1 cellular context compared by ENCODE assay signal in the genomic region with DNA sequence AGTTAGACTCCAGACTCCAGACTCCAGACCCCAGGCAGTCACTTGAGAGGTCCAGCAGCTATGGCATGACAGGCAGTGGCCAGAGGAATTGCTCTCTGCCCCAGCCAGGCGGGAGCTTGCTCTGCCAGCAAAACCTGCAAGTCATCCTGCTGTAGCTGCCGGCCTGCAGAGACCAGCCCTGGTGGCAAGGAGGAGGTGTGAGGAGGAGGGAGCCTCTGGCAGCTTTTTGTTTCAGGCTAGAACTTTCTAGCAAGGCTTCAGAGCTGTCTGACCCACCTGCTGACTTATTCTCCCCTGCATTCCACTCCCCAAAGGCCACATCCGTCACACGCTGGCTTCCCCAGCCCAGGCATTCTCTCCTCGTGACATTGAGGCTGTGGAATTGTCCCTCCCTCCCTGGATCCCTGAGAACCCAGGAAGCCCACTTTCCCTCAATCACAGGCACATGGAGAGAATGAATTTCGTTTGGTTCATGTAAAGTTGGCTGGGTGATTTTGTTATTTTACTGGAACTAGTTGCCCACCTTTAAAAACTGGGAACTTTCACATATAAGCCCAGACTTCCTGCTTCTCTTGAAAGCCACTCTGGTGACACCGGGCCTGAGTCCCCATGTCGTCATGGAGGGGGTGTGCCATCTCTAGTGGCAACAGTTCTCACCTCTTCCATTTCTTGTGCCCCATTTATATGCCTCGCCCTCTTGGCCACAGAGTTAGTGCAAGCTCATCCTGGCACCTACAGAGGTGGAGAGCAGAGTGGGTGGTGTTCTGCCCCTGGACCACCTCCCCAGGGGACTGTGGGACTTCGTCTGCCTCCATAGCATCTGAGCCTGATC.
A peak's percentile ranks its signal among the peaks of the same experiment; 100 is the strongest.
TF ChIP-seq lines count a peak whose summit lies in the region.

No MANE protein-coding gene starts in this region.

TF ChIP-seq in K562, 482 proteins besides CTCF, POLR2A, EP300 and RAD21 (continued from another document and continues in another):
- TF ChIP-seq ZBTB11 (CRISPR knock-in tag; IDR thresholded peaks at IDR 0.05) (peak in 1 of 3 experiments; percentile 18; a peak in 1 of 6 replicates), HDAC3 (IDR thresholded peaks at IDR 0.05; ENCODE audit: borderline replicate concordance, partially characterized antibody) (no peak), RBM22 (IDR thresholded peaks at IDR 0.05; ENCODE audit: low read depth, low read length, poor library complexity, severe bottlenecking) (no peak), HSF4 (CRISPR knock-in tag; IDR thresholded peaks at IDR 0.05; ENCODE audit: borderline replicate concordance) (no peak), POLR2AphosphoS5 (IDR thresholded peaks at IDR 0.05; ENCODE audit: control insufficient read depth, insufficient read depth, low read depth, low read length) (no peak), L3MBTL2 (IDR thresholded peaks at IDR 0.05) (peak; percentile 95), ZZZ3 (IDR thresholded peaks at IDR 0.05) (no peak), ZNF778 (CRISPR knock-in tag; IDR thresholded peaks at IDR 0.05) (no peak), CREB3L1 (IDR thresholded peaks at IDR 0.05; ENCODE audit: borderline replicate concordance, low read depth) (peak; percentile 47; the same call in 1 of the 2 replicates), PHF21A (IDR thresholded peaks at IDR 0.05; ENCODE audit: borderline replicate concordance, low read depth) (no peak), YY1 (IDR thresholded peaks at IDR 0.05; ENCODE audit: borderline replicate concordance in 1 of 3, control insufficient read depth in 1 of 3, extremely low read depth in 1 of 3, insufficient read depth in 3 of 3, insufficient read length in 1 of 3, insufficient replicate concordance in 2 of 3, low read depth in 1 of 3, low read length in 2 of 3) (no peak), KAT7 (CRISPR knock-in tag; IDR thresholded peaks at IDR 0.05; ENCODE audit: borderline replicate concordance) (no peak), ETS1 (conservative IDR thresholded peaks at IDR 0.05; ENCODE audit: control insufficient read depth, low read depth, low read length) (no peak), MLLT1 (IDR thresholded peaks at IDR 0.05) (no peak), SNIP1 (IDR thresholded peaks at IDR 0.05; ENCODE audit: low read depth) (no peak), FOXA3 (CRISPR knock-in tag; conservative IDR thresholded peaks at IDR 0.05 in 1 of 2, IDR thresholded peaks at IDR 0.05 in 1 of 2) (no peak), USF1 (CRISPR knock-in tag; IDR thresholded peaks at IDR 0.05) (no peak), KDM2B (CRISPR knock-in tag; IDR thresholded peaks at IDR 0.05) (no peak), RUNX1 (IDR thresholded peaks at IDR 0.05; ENCODE audit: low read depth) (no peak), ZNF232 (CRISPR knock-in tag; IDR thresholded peaks at IDR 0.05) (no peak), GTF2F1 (IDR thresholded peaks at IDR 0.05; ENCODE audit: low read depth, low read length) (no peak), PTRF (tag; IDR thresholded peaks at IDR 0.05) (peak; percentile 37; the same call in 1 of the 2 replicates), BCLAF1 (IDR thresholded peaks at IDR 0.05; ENCODE audit: borderline replicate concordance in 1 of 2, control insufficient read depth in 1 of 2, low read depth in 2 of 2, low read length in 1 of 2) (no peak), GABPB2 (CRISPR knock-in tag; conservative IDR thresholded peaks at IDR 0.05) (no peak), ZNF584 (CRISPR knock-in tag; IDR thresholded peaks at IDR 0.05; ENCODE audit: low read depth) (peak; percentile 33; the same call in 1 of the 2 replicates), MCM7 (IDR thresholded peaks at IDR 0.05) (no peak), ARID2 (IDR thresholded peaks at IDR 0.05) (no peak), RBFOX2 (IDR thresholded peaks at IDR 0.05; ENCODE audit: low read depth, low read length) (peak; percentile 58), TCF7 (IDR thresholded peaks at IDR 0.05; ENCODE audit: borderline replicate concordance) (no peak), SFPQ (IDR thresholded peaks at IDR 0.05; ENCODE audit: low read depth, low read length) (no peak)
- TF ChIP-seq, protein P1, sequence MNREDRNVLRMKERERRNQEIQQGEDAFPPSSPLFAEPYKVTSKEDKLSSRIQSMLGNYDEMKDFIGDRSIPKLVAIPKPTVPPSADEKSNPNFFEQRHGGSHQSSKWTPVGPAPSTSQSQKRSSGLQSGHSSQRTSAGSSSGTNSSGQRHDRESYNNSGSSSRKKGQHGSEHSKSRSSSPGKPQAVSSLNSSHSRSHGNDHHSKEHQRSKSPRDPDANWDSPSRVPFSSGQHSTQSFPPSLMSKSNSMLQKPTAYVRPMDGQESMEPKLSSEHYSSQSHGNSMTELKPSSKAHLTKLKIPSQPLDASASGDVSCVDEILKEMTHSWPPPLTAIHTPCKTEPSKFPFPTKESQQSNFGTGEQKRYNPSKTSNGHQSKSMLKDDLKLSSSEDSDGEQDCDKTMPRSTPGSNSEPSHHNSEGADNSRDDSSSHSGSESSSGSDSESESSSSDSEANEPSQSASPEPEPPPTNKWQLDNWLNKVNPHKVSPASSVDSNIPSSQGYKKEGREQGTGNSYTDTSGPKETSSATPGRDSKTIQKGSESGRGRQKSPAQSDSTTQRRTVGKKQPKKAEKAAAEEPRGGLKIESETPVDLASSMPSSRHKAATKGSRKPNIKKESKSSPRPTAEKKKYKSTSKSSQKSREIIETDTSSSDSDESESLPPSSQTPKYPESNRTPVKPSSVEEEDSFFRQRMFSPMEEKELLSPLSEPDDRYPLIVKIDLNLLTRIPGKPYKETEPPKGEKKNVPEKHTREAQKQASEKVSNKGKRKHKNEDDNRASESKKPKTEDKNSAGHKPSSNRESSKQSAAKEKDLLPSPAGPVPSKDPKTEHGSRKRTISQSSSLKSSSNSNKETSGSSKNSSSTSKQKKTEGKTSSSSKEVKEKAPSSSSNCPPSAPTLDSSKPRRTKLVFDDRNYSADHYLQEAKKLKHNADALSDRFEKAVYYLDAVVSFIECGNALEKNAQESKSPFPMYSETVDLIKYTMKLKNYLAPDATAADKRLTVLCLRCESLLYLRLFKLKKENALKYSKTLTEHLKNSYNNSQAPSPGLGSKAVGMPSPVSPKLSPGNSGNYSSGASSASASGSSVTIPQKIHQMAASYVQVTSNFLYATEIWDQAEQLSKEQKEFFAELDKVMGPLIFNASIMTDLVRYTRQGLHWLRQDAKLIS (CRISPR knock-in tag; IDR thresholded peaks at IDR 0.05), result no peak
- TF ChIP-seq, protein P2, sequence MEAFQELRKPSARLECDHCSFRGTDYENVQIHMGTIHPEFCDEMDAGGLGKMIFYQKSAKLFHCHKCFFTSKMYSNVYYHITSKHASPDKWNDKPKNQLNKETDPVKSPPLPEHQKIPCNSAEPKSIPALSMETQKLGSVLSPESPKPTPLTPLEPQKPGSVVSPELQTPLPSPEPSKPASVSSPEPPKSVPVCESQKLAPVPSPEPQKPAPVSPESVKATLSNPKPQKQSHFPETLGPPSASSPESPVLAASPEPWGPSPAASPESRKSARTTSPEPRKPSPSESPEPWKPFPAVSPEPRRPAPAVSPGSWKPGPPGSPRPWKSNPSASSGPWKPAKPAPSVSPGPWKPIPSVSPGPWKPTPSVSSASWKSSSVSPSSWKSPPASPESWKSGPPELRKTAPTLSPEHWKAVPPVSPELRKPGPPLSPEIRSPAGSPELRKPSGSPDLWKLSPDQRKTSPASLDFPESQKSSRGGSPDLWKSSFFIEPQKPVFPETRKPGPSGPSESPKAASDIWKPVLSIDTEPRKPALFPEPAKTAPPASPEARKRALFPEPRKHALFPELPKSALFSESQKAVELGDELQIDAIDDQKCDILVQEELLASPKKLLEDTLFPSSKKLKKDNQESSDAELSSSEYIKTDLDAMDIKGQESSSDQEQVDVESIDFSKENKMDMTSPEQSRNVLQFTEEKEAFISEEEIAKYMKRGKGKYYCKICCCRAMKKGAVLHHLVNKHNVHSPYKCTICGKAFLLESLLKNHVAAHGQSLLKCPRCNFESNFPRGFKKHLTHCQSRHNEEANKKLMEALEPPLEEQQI (IDR thresholded peaks at IDR 0.05), result no peak
